ENCODE assay signal across 8 cellular contexts in genomic region chr1:8874230-8875201, GRCh38. TPM values are rescaled to one million over a fixed set of nuclear protein-coding genes. Genes with fewer than 3 reads are reported as not detected.
A peak's percentile ranks its signal among the peaks of the same experiment; 100 is the strongest.
DNase-seq lines count a peak whose midpoint lies in the region; ATAC-seq and TF ChIP-seq lines count a peak whose summit lies in the region.

No MANE protein-coding gene starts in this region.

- CTCF ChIA-PET in activated naive CD4-positive, alpha-beta T cell treated with anti-CD3 and anti-CD28 coated beads for 36 hours (lab: Charles Lee) = interaction anchor here (1.1 kb wide), 1 partner anchor 130 kb away, joined by 4 read pairs; no protein-coding TSS in a partner anchor

- H3K9me3 Mint-ChIP-seq in activated naive CD4-positive, alpha-beta T cell treated with anti-CD3 and anti-CD28 coated beads for 36 hours = no peaks in the 10 kb centered on the region
- H3K9me3 Mint-ChIP-seq in activated naive CD8-positive, alpha-beta T cell treated with anti-CD3 and anti-CD28 coated beads for 36 hours = no peaks in the 10 kb centered on the region
- peaks cover 0 to 2% (median 0%) of the 10 kb centered on the region in 6 donors for H3K9me3 Mint-ChIP-seq in immature natural killer cell

- peaks cover 87% of the 10 kb centered on the region for H3K36me3 Mint-ChIP-seq in activated naive CD4-positive, alpha-beta T cell treated with anti-CD3 and anti-CD28 coated beads for 36 hours (ENCODE audit: low read depth)
- peaks cover 92% of the 10 kb centered on the region for H3K36me3 Mint-ChIP-seq in activated naive CD8-positive, alpha-beta T cell treated with anti-CD3 and anti-CD28 coated beads for 36 hours
- peaks cover 6 to 38% (median 21%) of the 10 kb centered on the region in 3 donors for H3K36me3 Mint-ChIP-seq in immature natural killer cell

- H3K4me1 Mint-ChIP-seq in activated naive CD4-positive, alpha-beta T cell treated with anti-CD3 and anti-CD28 coated beads for 36 hours (ENCODE audit: low read depth) = peaks cover 59% of the 10 kb centered on the region
- peaks cover 60% of the 10 kb centered on the region for H3K4me1 Mint-ChIP-seq in activated naive CD8-positive, alpha-beta T cell treated with anti-CD3 and anti-CD28 coated beads for 36 hours
- peaks cover 56 to 61% of the 10 kb centered on the region in 2 donors for H3K4me1 Mint-ChIP-seq in immature natural killer cell

- peak overlapping the region in 1 of 2 donors; percentile 0 for H3K4me3 ChIP-seq in tibial artery

- H3K9me3 ChIP-seq in tibial artery = no peaks in the 10 kb centered on the region

- H3K27ac Mint-ChIP-seq in activated naive CD4-positive, alpha-beta T cell treated with anti-CD3 and anti-CD28 coated beads for 36 hours = peak overlapping the region; percentile 99
- peak overlapping the region; percentile 97 for H3K27ac Mint-ChIP-seq in activated naive CD8-positive, alpha-beta T cell treated with anti-CD3 and anti-CD28 coated beads for 36 hours
- H3K27ac Mint-ChIP-seq in immature natural killer cell = peak overlapping the region; percentile 22 to 96 (median 72)

- peaks cover 38 to 51% (median 39%) of the 10 kb centered on the region in 3 donors for H3K36me3 ChIP-seq in tibial artery

- H3K4me1 ChIP-seq in tibial artery = peaks cover 0 to 70% (median 61%) of the 10 kb centered on the region in 4 donors

- no peaks in the 10 kb centered on the region for H3K27me3 ChIP-seq in tibial artery

- intact Hi-C loops in activated naive CD4-positive, alpha-beta T cell treated with anti-CD3 and anti-CD28 coated beads for 36 hours (cut with micrococcal nuclease) = loop anchor here (1.0 to 10.0 kb wide), 4 partner anchors 8 to 780 kb away; partner anchors contain the start of gene PIK3CD
- intact Hi-C loops in tibial artery (cut with DNase I; ENCODE audit: low total_unique reads) = no loop called here

- no peak for ATAC-seq in GM19035 (IDR thresholded peaks at IDR 0.05; ENCODE audit: unreplicated experiment)

- peak overlapping the region; percentile 67 to 97 for H3K27ac ChIP-seq in tibial artery

- DNase-seq in activated naive CD4-positive, alpha-beta T cell treated with anti-CD3 and anti-CD28 coated beads for 36 hours = no peak
- DNase-seq in activated naive CD4-positive, alpha-beta T cell treated with Interleukin-2 at 50 U/mL for 16 hours = no peak
- no peak for DNase-seq in activated naive CD8-positive, alpha-beta T cell treated with anti-CD3 and anti-CD28 coated beads for 36 hours
- DNase-seq in immature natural killer cell = no peak
- DNase-seq in tibial artery = no peak
- no peak for DNase-seq in AG08395 (ENCODE audit: low spot score)
- DNase-seq in stimulated activated CD4-positive, alpha-beta T cell treated with anti-CD3 and anti-CD28 coated beads, Interleukin-4, amount 100 ng/mL, for 1 hour = no peak

- no peak for TF ChIP-seq CTCF in tibial artery (IDR thresholded peaks at IDR 0.05)

- peak overlapping the region; percentile 97 for H3K4me3 Mint-ChIP-seq in activated naive CD4-positive, alpha-beta T cell treated with anti-CD3 and anti-CD28 coated beads for 36 hours
- H3K4me3 Mint-ChIP-seq in activated naive CD8-positive, alpha-beta T cell treated with anti-CD3 and anti-CD28 coated beads for 36 hours = peak overlapping the region; percentile 99
- peak overlapping the region in 3 of 5 donors; percentile 10 to 92 (median 53) for H3K4me3 Mint-ChIP-seq in immature natural killer cell

- H3K27me3 Mint-ChIP-seq in activated naive CD4-positive, alpha-beta T cell treated with anti-CD3 and anti-CD28 coated beads for 36 hours (ENCODE audit: low read depth) = no peaks in the 10 kb centered on the region
- H3K27me3 Mint-ChIP-seq in activated naive CD8-positive, alpha-beta T cell treated with anti-CD3 and anti-CD28 coated beads for 36 hours = peaks cover 4% of the 10 kb centered on the region
- peaks cover 5 to 20% (median 19%) of the 10 kb centered on the region in 3 donors for H3K27me3 Mint-ChIP-seq in immature natural killer cell (ENCODE audit: low read depth in 3 of 3)

RNA-seq across cellular contexts. Expression of gene ENO1, which starts 4.0 kb away (rescaled TPM):
- 1,000 to 10,000 TPM; 2,952 to 3,004 TPM for total RNA-seq in activated naive CD4-positive, alpha-beta T cell treated with anti-CD3 and anti-CD28 coated beads for 36 hours
- total RNA-seq in activated naive CD8-positive, alpha-beta T cell treated with anti-CD3 and anti-CD28 coated beads for 36 hours = 1,000 to 10,000 TPM; 3,744 to 3,761 TPM
- 100 to 1,000 TPM; 856 to 982 (median 955) TPM for polyA plus RNA-seq in immature natural killer cell

RNA-seq across cellular contexts. Expression of gene RERE, which starts 57.1 kb away (rescaled TPM):
- total RNA-seq in activated naive CD4-positive, alpha-beta T cell treated with anti-CD3 and anti-CD28 coated beads for 36 hours = 10 to 100 TPM; 46.4 to 47.6 TPM
- 10 to 100 TPM; 36.8 to 39.6 TPM for total RNA-seq in activated naive CD8-positive, alpha-beta T cell treated with anti-CD3 and anti-CD28 coated beads for 36 hours
- polyA plus RNA-seq in immature natural killer cell = 1 to 10 TPM; 3.8 to 5.9 (median 3.8) TPM
